In genomic region chr2:218168635-218169462, GRCh38 we compare ENCODE assay signal across 8 cellular contexts. TPM values are rescaled to one million over a fixed set of nuclear protein-coding genes. Genes with fewer than 3 reads are reported as not detected.
A peak's percentile ranks its signal among the peaks of the same experiment; 100 is the strongest.
DNase-seq lines count a peak whose midpoint lies in the region; ATAC-seq, FAIRE-seq and TF ChIP-seq lines count a peak whose summit lies in the region.

No MANE protein-coding gene starts in this region.

- no peak overlapping the region for H3K27ac Mint-ChIP-seq in T-cell

- peaks cover 33 to 42% (median 39%) of the 10 kb centered on the region in 3 donors for H3K4me1 Mint-ChIP-seq in T-cell

- no peaks in the 10 kb centered on the region for H3K36me3 Mint-ChIP-seq in T-cell

- no peak for FAIRE-seq in keratinocyte (lab: Jason Lieb, UNC)

- dilution Hi-C loops in keratinocyte (cut with MboI; ENCODE audit: extremely low pct_ligation_motif_present, low sequenced_read_pairs) = no loop called here

- no peaks in the 10 kb centered on the region for H3K27me3 ChIP-seq in keratinocyte (ENCODE audit: control insufficient read depth, extremely low read depth, insufficient read depth, low read length)

- no peak overlapping the region for H3K4me3 ChIP-seq in keratinocyte (ENCODE audit: control insufficient read depth in 2 of 3, extremely low read depth in 1 of 3, insufficient read depth in 2 of 3, low read depth in 1 of 3, low read length in 3 of 3)

- peak; percentile 58 to 63 (median 61) for TF ChIP-seq CTCF in keratinocyte (optimal IDR thresholded peaks at IDR 0.05 in 1 of 3, IDR thresholded peaks at IDR 0.05 in 1 of 3, conservative IDR thresholded peaks at IDR 0.05 in 1 of 3; ENCODE audit: extremely low read depth in 1 of 3, insufficient read depth in 2 of 3, low read length in 3 of 3)

- CTCF ChIA-PET in T-cell (lab: Charles Lee) = interaction anchor here (1.4 to 2.8 kb wide), 2 partner anchors 61 to 133 kb away, joined by 4 to 16 read pairs; no protein-coding TSS in a partner anchor

- ATAC-seq in T-cell (replicated peaks in 1 of 4) (peak; percentile 41 to 71 (median 51)), HG02759 (IDR thresholded peaks at IDR 0.05; ENCODE audit: unreplicated experiment) (no peak)

- H2AFZ ChIP-seq in keratinocyte (ENCODE audit: control insufficient read depth, low read length) = no peak overlapping the region

- POLR2A ChIA-PET in T-cell (lab: Charles Lee) = no interaction called here

- H3K4me2 ChIP-seq in keratinocyte (ENCODE audit: control insufficient read depth, extremely low read depth, insufficient read depth, low read depth, low read length) = no peak overlapping the region

- no peaks in the 10 kb centered on the region for H4K20me1 ChIP-seq in keratinocyte (ENCODE audit: control insufficient read depth, extremely low read depth, insufficient read depth, low read length)

- H3K9ac ChIP-seq in keratinocyte (ENCODE audit: control insufficient read depth, extremely low read depth, insufficient read depth, low read length) = no peak overlapping the region

- H3K9me3 Mint-ChIP-seq in T-cell = no peaks in the 10 kb centered on the region

- no peaks in the 10 kb centered on the region for H3K36me3 ChIP-seq in keratinocyte (ENCODE audit: control insufficient read depth in 2 of 2, extremely low read depth in 1 of 2, insufficient read depth in 2 of 2, low read length in 2 of 2)

- H3K9me3 ChIP-seq in keratinocyte (ENCODE audit: control insufficient read depth, low read depth, low read length) = no peaks in the 10 kb centered on the region

- peaks cover 24% of the 10 kb centered on the region for H3K4me1 ChIP-seq in keratinocyte (ENCODE audit: control insufficient read depth, extremely low read depth, insufficient read depth, low read length)

- no peaks in the 10 kb centered on the region for H3K79me2 ChIP-seq in keratinocyte (ENCODE audit: control insufficient read depth, insufficient read depth, low read length)

- no peak overlapping the region for H3K4me3 Mint-ChIP-seq in T-cell

- DNase-seq in NCI-H146 (lab: John Stamatoyannopoulos, UW) = peak; percentile 1
- DNase-seq in NCI-H146 treated with DMSO at 0.1 percent for 48 hours (lab: John Stamatoyannopoulos, UW; ENCODE audit: unreplicated experiment) = no peak
- peak; percentile 44 for DNase-seq in HuH-7.5 (ENCODE audit: low spot score)
- DNase-seq in T-cell = peak; percentile 31 to 72 (median 62)
- DNase-seq in activated naive CD8-positive, alpha-beta T cell treated with anti-CD3 and anti-CD28 coated beads, Interleukin-2, amount 50 U/mL, for 16 hours (ENCODE audit: low read depth, low spot score) = peak; percentile 58
- no peak for DNase-seq in keratinocyte (ENCODE audit: low read depth, low spot score)
- DNase-seq in stimulated activated CD4-positive, alpha-beta T cell treated with anti-CD3 and anti-CD28 coated beads, TNF-alpha, amount 100 ng/mL, for 1 hour (ENCODE audit: low read depth in 3 of 3, low spot score in 1 of 3) = peak; percentile 15 to 42 (median 38)

- H3K9me1 ChIP-seq in keratinocyte (ENCODE audit: control insufficient read depth, extremely low read depth, insufficient read depth, low read length) = no peaks in the 10 kb centered on the region

- H3K27ac ChIP-seq in keratinocyte (ENCODE audit: control insufficient read depth, insufficient read depth, low read length) = no peak overlapping the region

- peaks cover 8 to 9% of the 10 kb centered on the region in 2 donors for H3K27me3 Mint-ChIP-seq in T-cell

RNA-seq across cellular contexts. Expression of gene CXCR1, which starts 2.1 kb away (rescaled TPM):
- total RNA-seq in T-cell = under 1 TPM in 4 of 5 donors, not detected in 1; 0.12 to 0.25 (median 0.18) TPM
- polyA plus RNA-seq in keratinocyte = 12.7 to 23.5 TPM (median 14.5 TPM) in 3 replicates
- polyA plus RNA-seq in keratinocyte (2011; ENCODE audit: low read depth) = 0.27 TPM
- polyA plus RNA-seq in keratinocyte (2011; cell fraction: cytosol; rRNA removed) = 6.7 and 8.1 TPM in 2 replicates
- polyA plus RNA-seq in keratinocyte (2011; cell fraction: nucleus; rRNA removed) = 36.7 and 36.8 TPM in 2 replicates
- 3.3 and 16.8 TPM in 2 replicates for polyA plus RNA-seq in keratinocyte (2012; ENCODE audit: low replicate concordance)
- polyA minus RNA-seq in keratinocyte = 30.0 to 44.4 TPM (median 30.2 TPM) in 3 replicates
- 9.6 TPM for polyA minus RNA-seq in keratinocyte (2011; cell fraction: cytosol; rRNA and poly(A)+ RNA removed)
- polyA minus RNA-seq in keratinocyte (2011; cell fraction: nucleus; rRNA and poly(A)+ RNA removed) = 26.7 and 37.2 TPM in 2 replicates

RNA-seq across cellular contexts. Expression of gene CXCR2, which starts 43.0 kb away (rescaled TPM):
- total RNA-seq in T-cell = under 1 TPM in 3 of 5 donors, not detected in 2; 0.46 to 0.56 (median 0.54) TPM
- 1.4 to 2.9 TPM (median 1.5 TPM) in 3 replicates for polyA plus RNA-seq in keratinocyte
- 3.1 TPM for polyA plus RNA-seq in keratinocyte (2011; ENCODE audit: low read depth)
- polyA plus RNA-seq in keratinocyte (2011; cell fraction: cytosol; rRNA removed) = 0.64 and 0.91 TPM in 2 replicates
- polyA plus RNA-seq in keratinocyte (2011; cell fraction: nucleus; rRNA removed) = 2.8 and 3.7 TPM in 2 replicates
- polyA plus RNA-seq in keratinocyte (2012; ENCODE audit: low replicate concordance) = 0.73 and 3.9 TPM in 2 replicates
- polyA minus RNA-seq in keratinocyte = 1.2 to 6.8 TPM (median 2.4 TPM) in 3 replicates
- 1.7 TPM for polyA minus RNA-seq in keratinocyte (2011; cell fraction: cytosol; rRNA and poly(A)+ RNA removed)
- polyA minus RNA-seq in keratinocyte (2011; cell fraction: nucleus; rRNA and poly(A)+ RNA removed) = 2.7 and 4.0 TPM in 2 replicates

RNA-seq across cellular contexts. Expression of gene ARPC2, which starts 48.1 kb away (rescaled TPM):
- 100 to 1,000 TPM; 347 to 487 (median 390) TPM for total RNA-seq in T-cell
- 945 to 1,145 TPM (median 1,121 TPM) in 3 replicates for polyA plus RNA-seq in keratinocyte
- polyA plus RNA-seq in keratinocyte (2011; ENCODE audit: low read depth) = 432 TPM
- polyA plus RNA-seq in keratinocyte (2011; cell fraction: cytosol; rRNA removed) = 1,009 and 1,286 TPM in 2 replicates
- 415 and 500 TPM in 2 replicates for polyA plus RNA-seq in keratinocyte (2011; cell fraction: nucleus; rRNA removed)
- polyA plus RNA-seq in keratinocyte (2012; ENCODE audit: low replicate concordance) = 609 and 708 TPM in 2 replicates
- 462 to 612 TPM (median 564 TPM) in 3 replicates for polyA minus RNA-seq in keratinocyte
- polyA minus RNA-seq in keratinocyte (2011; cell fraction: cytosol; rRNA and poly(A)+ RNA removed) = 403 TPM
- 154 and 230 TPM in 2 replicates for polyA minus RNA-seq in keratinocyte (2011; cell fraction: nucleus; rRNA and poly(A)+ RNA removed)

Comparison
In these comparisons a context has a peak if more than half of its experiments do, and no peak if none do; other contexts are left out.
1. DNase-seq: peak in NCI-H146 (single experiment), HuH-7.5 (single experiment), T-cell (34 of 34), activated naive CD8-positive, alpha-beta T cell treated with anti-CD3 and anti-CD28 coated beads, Interleukin-2, amount 50 U/mL, for 16 hours (single experiment) and stimulated activated CD4-positive, alpha-beta T cell treated with anti-CD3 and anti-CD28 coated beads, TNF-alpha, amount 100 ng/mL, for 1 hour (3 of 3); none in NCI-H146 treated with DMSO at 0.1 percent for 48 hours (single experiment) and keratinocyte (single experiment).